In genomic region chr20:3758566-3758965, GRCh38 we compare ENCODE assay signal across 18 cellular contexts. TPM values are rescaled to one million over a fixed set of nuclear protein-coding genes. Genes with fewer than 3 reads are reported as not detected.
DNase-seq lines count a peak whose midpoint lies in the region; ATAC-seq and TF ChIP-seq lines count a peak whose summit lies in the region.
"Had no signal": no experiment of that assay in that cellular context is flagged by ENCODE, and none has a peak within 500 bp of the region (broad histone marks: within the 10 kb centered on the region; RNA-seq: fewer than 3 reads in every experiment).

No MANE protein-coding gene starts in this region.

- H2BK15ac ChIP-seq in neuronal stem cell (ENCODE audit: low read length) (peak overlapping the region; percentile 27), mesenchymal stem cell (ENCODE audit: low read depth, poor library complexity, severe bottlenecking) (no peak overlapping the region)

- H3K27me3 ChIP-seq in heart left ventricle (no peaks in the 10 kb centered on the region), neuronal stem cell (ENCODE audit: control insufficient read depth in 3 of 3, insufficient read depth in 3 of 3, low read depth in 1 of 3, low read length in 3 of 3) (no peaks in the 10 kb centered on the region), spleen (replicated peaks in 1 of 7) (no peaks in the 10 kb centered on the region), mesenchymal stem cell (ENCODE audit: control insufficient read depth in 1 of 2, insufficient read depth in 1 of 2, low read length in 2 of 2) (no peaks in the 10 kb centered on the region)
- H3K27me3 ChIP-seq: BE2C had no signal

- intact Hi-C loops in heart left ventricle (cut with DNase I), result no loop called here
- intact Hi-C loops in spleen (cut with DNase I; ENCODE audit: low total_unique reads), result no loop called here

- H3K14ac ChIP-seq in neuronal stem cell (ENCODE audit: low read length) (no peak overlapping the region), mesenchymal stem cell (ENCODE audit: low read length in 2 of 2) (no peak overlapping the region)

- peak overlapping the region; percentile 6 for H2BK5ac ChIP-seq in neuronal stem cell (ENCODE audit: low read length)
- no peak overlapping the region for H2BK5ac ChIP-seq in mesenchymal stem cell (ENCODE audit: low read depth, low read length, poor library complexity, severe bottlenecking)

- no peak overlapping the region for H2AFZ ChIP-seq in neuronal stem cell (ENCODE audit: low read length)
- no peak overlapping the region for H2AFZ ChIP-seq in mesenchymal stem cell (ENCODE audit: low read depth, low read length)
- H2AFZ ChIP-seq: PC-9 had no signal

- H3K4me2 ChIP-seq in neuronal stem cell (ENCODE audit: insufficient read depth, low read length, poor library complexity, severe bottlenecking) (no peak overlapping the region), mesenchymal stem cell (ENCODE audit: low read length, poor library complexity, severe bottlenecking) (no peak overlapping the region)
- H3K4me2 ChIP-seq: KMS-11, PC-9 had no signal

- H3K4me3 ChIP-seq in heart left ventricle (no peak overlapping the region), neuronal stem cell (ENCODE audit: low read length in 2 of 2) (no peak overlapping the region), spleen (no peak overlapping the region), mesenchymal stem cell (ENCODE audit: insufficient read depth in 1 of 2, low read depth in 1 of 2, low read length in 2 of 2) (no peak overlapping the region)
- H3K4me3 ChIP-seq: PC-9 had no signal

- POLR2A ChIA-PET in RWPE1 (lab: Yijun Ruan, JAX; ENCODE audit: low non-redundant PET), result no interaction called here

- DNase-seq in RWPE1 (ENCODE audit: low spot score), result no peak
- peak in 3 of 5 donors; percentile 55 to 60 (median 59) for DNase-seq in heart left ventricle
- DNase-seq in neuronal stem cell (ENCODE audit: low spot score), result no peak
- DNase-seq in spleen, result no peak
- DNase-seq in hypothalamus (lab: John Stamatoyannopoulos, UW), result no peak
- no peak for DNase-seq in mesenchymal stem cell
- no peak for DNase-seq in DMS53 (lab: John Stamatoyannopoulos, UW)
- DNase-seq in superior temporal gyrus (ENCODE audit: extremely low spot score), result no peak
- DNase-seq: BE2C; CD4-positive, alpha-beta memory T cell; EL; MV-4-11; NCI-H1694 treated with DMSO at 0.1 percent for 48 hours; NCI-H226; NCI-H526; PC-9 had no signal

- 40 to 62% (median 54%) methylated on average over 1 to 11 of the region's 11 CpGs; no CpG with 5 or more reads in 1 of the 4 donors for WGBS in heart left ventricle, 4 donors
- WGBS in neuronal stem cell (ENCODE audit: extremely low coverage in 2 of 2, insufficient read length in 2 of 2, insufficient replicate concordance in 1 of 2), 2 donors, result no CpG with 5 or more reads among the region's 11 CpGs
- WGBS in spleen, 5 donors, result 67 to 89% (median 75%) methylated on average over 9 to 11 of the region's 11 CpGs
- WGBS in mesenchymal stem cell, result 95% methylated on average over 7 of the region's 11 CpGs

- no peak overlapping the region for H4K91ac ChIP-seq in neuronal stem cell (ENCODE audit: low read depth, low read length, poor library complexity)
- H4K91ac ChIP-seq in mesenchymal stem cell (ENCODE audit: low read length), result no peak overlapping the region

- H3K9me3 ChIP-seq in heart left ventricle (no peaks in the 10 kb centered on the region), neuronal stem cell (replicated peaks in 1 of 2; ENCODE audit: control insufficient read depth in 2 of 2, insufficient read depth in 1 of 2, low read depth in 1 of 2, low read length in 2 of 2) (no peaks in the 10 kb centered on the region), spleen (no peaks in the 10 kb centered on the region), mesenchymal stem cell (ENCODE audit: control insufficient read depth, low read length) (no peaks in the 10 kb centered on the region)
- H3K9me3 ChIP-seq: BE2C had no signal

- CTCF ChIA-PET in RWPE1 (lab: Yijun Ruan, JAX), result interaction anchor here (0.6 to 3.1 kb wide), 3 partner anchors 9 to 48 kb away, joined by 3 to 9 read pairs (median 4); partner anchors contain the start of gene ADISSP

- no peak for TF ChIP-seq CTCF in RWPE1 (conservative IDR thresholded peaks at IDR 0.05; ENCODE audit: low read depth)
- TF ChIP-seq CTCF in heart left ventricle (IDR thresholded peaks at IDR 0.05), result no peak
- no peak for TF ChIP-seq CTCF in spleen (IDR thresholded peaks at IDR 0.05 in 8 of 11, conservative IDR thresholded peaks at IDR 0.05 in 3 of 11)

- H3K9ac ChIP-seq in neuronal stem cell (ENCODE audit: low read depth, low read length, poor library complexity) (no peak overlapping the region), mesenchymal stem cell (ENCODE audit: low read length) (no peak overlapping the region)
- H3K9ac ChIP-seq: KMS-11 had no signal

- peak overlapping the region; percentile 45 for H3K18ac ChIP-seq in neuronal stem cell (ENCODE audit: low read length)
- H3K18ac ChIP-seq in mesenchymal stem cell (ENCODE audit: low read depth in 1 of 2, low read length in 2 of 2), result no peak overlapping the region

- ATAC-seq in heart left ventricle, result peak in 2 of 4 donors; percentile 43 to 50

- H2BK12ac ChIP-seq in neuronal stem cell (ENCODE audit: low read length), result no peak overlapping the region
- H2BK12ac ChIP-seq in mesenchymal stem cell (ENCODE audit: low read length in 2 of 2), result no peak overlapping the region

- peak overlapping the region; percentile 65 for H2AK5ac ChIP-seq in neuronal stem cell (ENCODE audit: low read depth, low read length)
- H2AK5ac ChIP-seq in mesenchymal stem cell (ENCODE audit: low read length, severe bottlenecking), result no peak overlapping the region

- H2BK120ac ChIP-seq in neuronal stem cell (ENCODE audit: low read depth, low read length), result no peak overlapping the region
- H2BK120ac ChIP-seq in mesenchymal stem cell (ENCODE audit: low read depth, low read length), result no peak overlapping the region

- no peak overlapping the region for H3K23ac ChIP-seq in neuronal stem cell (ENCODE audit: low read depth, low read length, poor library complexity)
- no peak overlapping the region for H3K23ac ChIP-seq in mesenchymal stem cell (ENCODE audit: low read length in 2 of 2)

- H3K36me3 ChIP-seq in heart left ventricle (peaks cover 0 to 24% (median 0%) of the 10 kb centered on the region in 9 donors), neuronal stem cell (replicated peaks in 1 of 2; ENCODE audit: control insufficient read depth in 2 of 2, insufficient read depth in 2 of 2, low read length in 2 of 2) (peaks cover 6 to 44% of the 10 kb centered on the region in 2 donors), spleen (peaks cover 0 to 87% (median 5%) of the 10 kb centered on the region in 6 donors), mesenchymal stem cell (ENCODE audit: control insufficient read depth in 1 of 2, insufficient read depth in 2 of 2, low read depth in 1 of 2, low read length in 2 of 2) (peaks cover 41 to 43% of the 10 kb centered on the region in 2 experiments)

- H3K79me1 ChIP-seq in neuronal stem cell (ENCODE audit: low read depth, low read length) (peaks cover 5% of the 10 kb centered on the region), mesenchymal stem cell (replicated peaks; ENCODE audit: low read length, poor library complexity, severe bottlenecking) (peaks cover 13% of the 10 kb centered on the region)

- H4K8ac ChIP-seq in neuronal stem cell (ENCODE audit: low read depth, low read length) (no peak overlapping the region), mesenchymal stem cell (ENCODE audit: low read length) (no peak overlapping the region)

- no peak for TF ChIP-seq POLR2A in heart left ventricle (IDR thresholded peaks at IDR 0.05)
- TF ChIP-seq POLR2A in spleen (IDR thresholded peaks at IDR 0.05), result no peak

- H3K4me1 ChIP-seq in heart left ventricle (peaks cover 0 to 24% (median 4%) of the 10 kb centered on the region in 12 donors), neuronal stem cell (ENCODE audit: control insufficient read depth in 2 of 2, insufficient read depth in 1 of 2, low read depth in 1 of 2, low read length in 2 of 2) (peaks cover 0 to 18% of the 10 kb centered on the region in 2 donors), spleen (peaks cover 0 to 69% (median 15%) of the 10 kb centered on the region in 6 donors), mesenchymal stem cell (ENCODE audit: control insufficient read depth, insufficient read depth, low read depth, low read length) (peaks cover 2% of the 10 kb centered on the region)
- H3K4me1 ChIP-seq: BE2C had no signal

- H3K4ac ChIP-seq in neuronal stem cell (ENCODE audit: low read length) (no peak overlapping the region), mesenchymal stem cell (ENCODE audit: low read depth in 1 of 2, low read length in 2 of 2) (no peak overlapping the region)

- H3K27ac ChIP-seq in RWPE1 (peak overlapping the region; percentile 1), heart left ventricle (peak overlapping the region in 11 of 12 donors; percentile 35 to 78 (median 60)), neuronal stem cell (replicated peaks; ENCODE audit: low read length) (no peak overlapping the region), spleen (peak overlapping the region in 7 of 8 donors; percentile 15 to 73 (median 67)), mesenchymal stem cell (ENCODE audit: low read length, poor library complexity, severe bottlenecking) (no peak overlapping the region)
- H3K27ac ChIP-seq: KMS-11, PC-9 had no signal

RNA-seq across cellular contexts. Expression of gene ADISSP, which starts 9.0 kb away (rescaled TPM):
- total RNA-seq in heart left ventricle (10 to 100 TPM in 6 of 9 donors, 1 to 10 TPM in 3; 7.8 to 22.2 (median 13.7) TPM), spleen (10 to 100 TPM; 29.4 to 42.4 (median 35.1) TPM)
- polyA plus RNA-seq in heart left ventricle (10 to 100 TPM in 1 of 2 donors, 1 to 10 TPM in 1; 9.8 to 19.3 TPM), spleen (10 to 100 TPM; 31.3 to 55.5 (median 36.8) TPM)
- polyA plus RNA-seq in neuronal stem cell (2013, experiment 1 of 2), result 57.7 TPM
- 57.2 TPM for polyA plus RNA-seq in neuronal stem cell (2013, experiment 2 of 2)
- polyA plus RNA-seq in mesenchymal stem cell (2013, experiment 1 of 2), result 39.5 TPM
- polyA plus RNA-seq in mesenchymal stem cell (2013, experiment 2 of 2), result 36.9 TPM

RNA-seq across cellular contexts. Expression of gene SPEF1, which starts 22.7 kb away (rescaled TPM):
- total RNA-seq in heart left ventricle (under 1 TPM in 4 of 9 donors, not detected in 5; 0.18 to 0.65 (median 0.30) TPM), spleen (not detected)
- polyA plus RNA-seq in heart left ventricle (under 1 TPM; 0.11 to 0.17 TPM), spleen (under 1 TPM in 2 of 3 donors, not detected in 1; 0.06 to 0.11 TPM)
- polyA plus RNA-seq in neuronal stem cell (2013, experiment 1 of 2), result 0.13 TPM
- 0.21 TPM for polyA plus RNA-seq in neuronal stem cell (2013, experiment 2 of 2)
- 0.07 TPM for polyA plus RNA-seq in mesenchymal stem cell (2013, experiment 1 of 2)
- 0.07 TPM for polyA plus RNA-seq in mesenchymal stem cell (2013, experiment 2 of 2)
- total RNA-seq: CD4-positive, alpha-beta memory T cell had no signal

RNA-seq across cellular contexts. Expression of gene HSPA12B, which starts 26.1 kb away (rescaled TPM):
- total RNA-seq in heart left ventricle (10 to 100 TPM; 10.4 to 35.7 (median 14.3) TPM), spleen (10 to 100 TPM; 12.6 to 74.0 (median 29.9) TPM)
- polyA plus RNA-seq in heart left ventricle (10 to 100 TPM; 11.8 to 17.3 TPM), spleen (10 to 100 TPM in 2 of 3 donors, 1 to 10 TPM in 1; 5.7 to 41.6 (median 21.3) TPM)
- 0.39 TPM for polyA plus RNA-seq in neuronal stem cell (2013, experiment 1 of 2)
- polyA plus RNA-seq in neuronal stem cell (2013, experiment 2 of 2), result 0.47 TPM
- polyA plus RNA-seq in mesenchymal stem cell (2013, experiment 1 of 2), result 0.03 TPM
- polyA plus RNA-seq in mesenchymal stem cell (2013, experiment 2 of 2), result 0.04 TPM
- total RNA-seq: CD4-positive, alpha-beta memory T cell; HT-29; PC-9 had no signal

RNA-seq across cellular contexts. Expression of gene CENPB, which starts 28.0 kb away (rescaled TPM):
- total RNA-seq in heart left ventricle (100 to 1,000 TPM in 1 of 9 donors, 10 to 100 TPM in 8; 56.2 to 122 (median 74.0) TPM), spleen (10 to 100 TPM; 41.8 to 84.7 (median 57.9) TPM)
- polyA plus RNA-seq in heart left ventricle (100 to 1,000 TPM in 1 of 2 donors, 10 to 100 TPM in 1; 77.1 to 105 TPM), spleen (10 to 100 TPM; 24.8 to 56.9 (median 29.3) TPM)
- 21.7 TPM for polyA plus RNA-seq in neuronal stem cell (2013, experiment 1 of 2)
- 21.0 TPM for polyA plus RNA-seq in neuronal stem cell (2013, experiment 2 of 2)
- 38.0 TPM for polyA plus RNA-seq in mesenchymal stem cell (2013, experiment 1 of 2)
- polyA plus RNA-seq in mesenchymal stem cell (2013, experiment 2 of 2), result 38.0 TPM

RNA-seq across cellular contexts. Expression of gene CDC25B, which starts 37.5 kb away (rescaled TPM):
- 10 to 100 TPM in 4 of 9 donors, 1 to 10 TPM in 5; 4.0 to 30.4 (median 8.6) TPM for total RNA-seq in heart left ventricle
- polyA plus RNA-seq in heart left ventricle, result 10 to 100 TPM in 1 of 2 donors, 1 to 10 TPM in 1; 6.8 to 17.2 TPM
- 31.6 TPM for polyA plus RNA-seq in neuronal stem cell (2013, experiment 1 of 2)
- 31.4 TPM for polyA plus RNA-seq in neuronal stem cell (2013, experiment 2 of 2)
- total RNA-seq in spleen, result 10 to 100 TPM; 48.3 to 67.7 (median 55.1) TPM
- 10 to 100 TPM; 22.8 to 45.8 (median 42.9) TPM for polyA plus RNA-seq in spleen
- polyA plus RNA-seq in mesenchymal stem cell (2013, experiment 1 of 2), result 97.9 TPM
- 95.2 TPM for polyA plus RNA-seq in mesenchymal stem cell (2013, experiment 2 of 2)

Comparison
In these comparisons a context has a peak if more than half of its experiments do, and no peak if none do; other contexts are left out.
1. DNase-seq: peak in heart left ventricle (3 of 5); none in RWPE1 (single experiment), neuronal stem cell (single experiment), spleen (single experiment), hypothalamus (0 of 51), mesenchymal stem cell (single experiment), DMS53 (single experiment) and superior temporal gyrus (single experiment).
2. H3K27ac ChIP-seq: peak in RWPE1 (single experiment), heart left ventricle (11 of 12) and spleen (7 of 8); none in neuronal stem cell (single experiment) and mesenchymal stem cell (single experiment).